In the genomic region with DNA sequence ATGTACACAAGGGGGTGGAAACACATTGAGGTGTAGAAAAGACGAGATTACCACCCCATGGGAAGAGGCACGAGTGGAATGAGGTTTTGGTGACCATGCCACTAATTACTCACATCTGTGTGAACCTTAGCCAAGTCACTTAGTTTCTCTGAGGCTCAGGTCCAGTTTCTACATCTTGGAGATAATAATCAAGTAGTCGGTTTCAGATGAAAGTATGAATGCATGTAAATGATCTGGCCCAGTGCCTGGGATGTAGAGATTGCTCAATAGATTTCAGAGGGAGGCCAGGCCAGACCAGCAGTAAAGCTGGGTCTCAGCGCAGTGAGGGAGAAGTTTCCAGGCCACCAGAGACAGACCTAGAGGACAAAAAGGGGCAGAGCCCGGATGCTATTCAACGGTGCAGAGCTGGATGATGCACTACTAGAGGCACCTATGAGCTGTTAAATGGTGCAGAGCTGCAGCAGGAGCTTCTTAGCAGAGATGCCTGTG, we compare ENCODE assay signal across 14 cellular contexts.
A peak's percentile ranks its signal among the peaks of the same experiment; 100 is the strongest.
DNase-seq lines count a peak whose midpoint lies in the region; TF ChIP-seq lines count a peak whose summit lies in the region.
"Had no signal": no experiment of that assay in that cellular context is flagged by ENCODE, and none has a peak within 500 bp of the region (broad histone marks: within the 10 kb centered on the region; RNA-seq: fewer than 3 reads in every experiment).

No MANE protein-coding gene starts in this region.

- H2BK120ac ChIP-seq in mesenchymal stem cell (ENCODE audit: low read depth, low read length), result no peak overlapping the region

- no peak overlapping the region for H3K4me2 ChIP-seq in mesenchymal stem cell (ENCODE audit: low read length, poor library complexity, severe bottlenecking)

- peak overlapping the region; percentile 60 for H2BK12ac ChIP-seq in mesenchymal stem cell (ENCODE audit: low read length in 2 of 2)

- no peaks in the 10 kb centered on the region for H3K36me3 ChIP-seq in mesenchymal stem cell (ENCODE audit: control insufficient read depth in 1 of 2, insufficient read depth in 2 of 2, low read depth in 1 of 2, low read length in 2 of 2)
- H3K36me3 ChIP-seq: neutrophil had no signal

- DNase-seq in EH (ENCODE audit: low read depth) (peak; percentile 79), HK-2 (ENCODE audit: unreplicated experiment) (peak; percentile 27), astrocyte of the cerebellum (ENCODE audit: low read depth) (peak; percentile 52), mesenchymal stem cell (peak; percentile 56), midbrain (lab: John Stamatoyannopoulos, UW) (no peak), NCI-H146 treated with DMSO at 0.1 percent for 48 hours (lab: John Stamatoyannopoulos, UW; ENCODE audit: unreplicated experiment) (no peak), SIG-M5 treated with dmso at 0.1 percent for 504 hours (lab: John Stamatoyannopoulos, UW; ENCODE audit: unreplicated experiment) (no peak), cerebellar cortex (ENCODE audit: low spot score) (no peak)
- DNase-seq: activated CD4-positive, alpha-beta memory T cell treated with anti-CD3 and anti-CD28 coated beads, Interleukin-2, amount 10 ng/mL, durations not matched to agents 7 days and 5 days; activated naive CD4-positive, alpha-beta T cell; CD4-positive, CD25-positive, alpha-beta regulatory T cell; foreskin melanocyte; NCI-H1930 had no signal

- H4K91ac ChIP-seq in mesenchymal stem cell (ENCODE audit: low read length), result no peak overlapping the region

- peak overlapping the region in 1 of 2 experiments; percentile 80 for H3K14ac ChIP-seq in mesenchymal stem cell (ENCODE audit: low read length in 2 of 2)

- no peak overlapping the region for H2BK15ac ChIP-seq in mesenchymal stem cell (ENCODE audit: low read depth, poor library complexity, severe bottlenecking)

- H2AFZ ChIP-seq in mesenchymal stem cell (ENCODE audit: low read depth, low read length), result no peak overlapping the region

- no peaks in the 10 kb centered on the region for H3K9me3 ChIP-seq in mesenchymal stem cell (ENCODE audit: control insufficient read depth, low read length)
- H3K9me3 ChIP-seq: neutrophil had no signal

- no peaks in the 10 kb centered on the region for H3K79me1 ChIP-seq in mesenchymal stem cell (replicated peaks; ENCODE audit: low read length, poor library complexity, severe bottlenecking)

- peak overlapping the region; percentile 76 to 87 for H3K18ac ChIP-seq in mesenchymal stem cell (ENCODE audit: low read depth in 1 of 2, low read length in 2 of 2)

- no peak overlapping the region for H3K4me3 ChIP-seq in astrocyte of the cerebellum (ENCODE audit: low read depth, low read length)
- H3K4me3 ChIP-seq in mesenchymal stem cell (ENCODE audit: insufficient read depth in 1 of 2, low read depth in 1 of 2, low read length in 2 of 2), result no peak overlapping the region

- H4K8ac ChIP-seq in mesenchymal stem cell (ENCODE audit: low read length), result peak overlapping the region; percentile 23

- in situ Hi-C loops in astrocyte of the cerebellum (cut with HindIII; ENCODE audit: low sequenced_read_pairs), result no loop called here

- peak overlapping the region; percentile 53 for H2AK5ac ChIP-seq in mesenchymal stem cell (ENCODE audit: low read length, severe bottlenecking)

- WGBS in mesenchymal stem cell, result 45% methylated on average over 6 of the region's 6 CpGs

- H3K4ac ChIP-seq in mesenchymal stem cell (ENCODE audit: low read depth in 1 of 2, low read length in 2 of 2), result peak overlapping the region; percentile 24 to 65

- H3K27me3 ChIP-seq in mesenchymal stem cell (ENCODE audit: control insufficient read depth in 1 of 2, insufficient read depth in 1 of 2, low read length in 2 of 2), result no peaks in the 10 kb centered on the region
- H3K27me3 ChIP-seq: neutrophil had no signal

- H3K23ac ChIP-seq in mesenchymal stem cell (ENCODE audit: low read length in 2 of 2), result no peak overlapping the region

- no peak overlapping the region for H3K9ac ChIP-seq in mesenchymal stem cell (ENCODE audit: low read length)

- TF ChIP-seq CTCF in astrocyte of the cerebellum (IDR thresholded peaks at IDR 0.05; ENCODE audit: low read depth, low read length, missing control alignments), result no peak

- H2BK5ac ChIP-seq in mesenchymal stem cell (ENCODE audit: low read depth, low read length, poor library complexity, severe bottlenecking), result peak overlapping the region; percentile 37

- H3K4me1 ChIP-seq in mesenchymal stem cell (ENCODE audit: control insufficient read depth, insufficient read depth, low read depth, low read length), result peaks cover 18% of the 10 kb centered on the region

- H3K27ac ChIP-seq in mesenchymal stem cell (ENCODE audit: low read length, poor library complexity, severe bottlenecking), result peak overlapping the region; percentile 97
- H3K27ac ChIP-seq: neutrophil had no signal

Comparison
In these comparisons a context has a peak if more than half of its experiments do, and no peak if none do; other contexts are left out.
1. DNase-seq: peak in EH (single experiment), HK-2 (single experiment), astrocyte of the cerebellum (single experiment) and mesenchymal stem cell (single experiment); none in midbrain (single experiment), NCI-H146 treated with DMSO at 0.1 percent for 48 hours (single experiment), SIG-M5 treated with dmso at 0.1 percent for 504 hours (single experiment) and cerebellar cortex (single experiment).